In the genomic region with DNA sequence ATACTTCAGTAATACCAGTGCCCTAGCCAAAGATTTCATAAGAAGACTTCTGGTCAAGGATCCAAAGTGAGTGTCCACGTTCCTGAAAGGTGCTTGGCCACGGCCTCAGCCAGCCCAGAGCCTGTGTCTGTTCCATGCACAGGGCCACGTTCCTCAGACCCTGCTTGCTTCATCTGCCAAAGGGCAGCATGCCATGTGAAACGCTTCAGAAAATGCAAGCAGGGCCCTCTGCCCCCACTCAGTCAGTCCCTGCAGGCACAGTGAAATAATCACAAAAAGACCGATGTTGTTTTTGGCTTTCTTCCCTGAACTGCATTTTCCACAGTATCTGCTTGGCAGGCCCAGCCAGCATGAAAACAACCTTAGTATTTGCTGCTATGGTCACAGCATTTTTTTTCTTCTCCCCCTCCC, we compare ENCODE assay signal across 12 cellular contexts.
DNase-seq lines count a peak whose midpoint lies in the region; ATAC-seq, FAIRE-seq and TF ChIP-seq lines count a peak whose summit lies in the region.
"Had no signal": no experiment of that assay in that cellular context is flagged by ENCODE, and none has a peak within 500 bp of the region (broad histone marks: within the 10 kb centered on the region; RNA-seq: fewer than 3 reads in every experiment).

No MANE protein-coding gene starts in this region.

- intact Hi-C loops in activated T-helper 2 cell treated with anti-CD3 and anti-CD28 coated beads, Interferon-gamma antibody, Interleukin-2, Interleukin-4, amounts not matched to agents 10 μg/mL and 5 μg/mL and 100 μg/mL, durations not matched to agents 14 hours and 24 hours and 36 hours (cut with micrococcal nuclease), result no loop called here
- intact Hi-C loops in PC-3 (cut with micrococcal nuclease), result no loop called here

- H3K4me3 Mint-ChIP-seq in activated T-helper 2 cell treated with anti-CD3 and anti-CD28 coated beads, Interferon-gamma antibody, Interleukin-2, Interleukin-4, amounts not matched to agents 10 μg/mL and 5 μg/mL and 100 μg/mL, durations not matched to agents 14 hours and 24 hours and 36 hours (ENCODE audit: low read depth), result no peak overlapping the region

- no peak for FAIRE-seq in RCC 7860 (lab: Jason Lieb, UNC)

- no peaks in the 10 kb centered on the region for H3K9me2 ChIP-seq in PC-3 (replicated peaks; ENCODE audit: low read length)

- no peaks in the 10 kb centered on the region for H3F3A ChIP-seq in PC-3 (ENCODE audit: low read length, unreplicated experiment)

- peak; percentile 61 for DNase-seq in DMS153 (lab: John Stamatoyannopoulos, UW)
- DNase-seq in NCI-H774 (lab: John Stamatoyannopoulos, UW), result peak; percentile 23
- DNase-seq in fibroblast of mammary gland (ENCODE audit: low read depth), result peak; percentile 32
- DNase-seq in omental fat pad (ENCODE audit: low spot score), result no peak
- no peak for DNase-seq in activated T-helper 2 cell treated with anti-CD3 and anti-CD28 coated beads, Interferon-gamma antibody, Interleukin-2, Interleukin-4, amounts not matched to agents 10 μg/mL and 5 μg/mL and 100 μg/mL, durations not matched to agents 14 hours and 24 hours and 36 hours (ENCODE audit: low spot score)
- DNase-seq in PC-3, result no peak
- DNase-seq in RCC 7860 (ENCODE audit: low spot score), result no peak
- DNase-seq: activated T-cell treated with anti-CD3 and anti-CD28 coated beads, Interleukin-2, amount 50 U/mL, for 48 hours; NCI-H748 treated with DMSO at 0.1 percent for 48 hours; posterior cingulate gyrus; T-helper 9 cell had no signal

- peaks cover 54% of the 10 kb centered on the region for H3K27me3 ChIP-seq in PC-3 (ENCODE audit: low read length)

- H3K79me2 ChIP-seq in PC-3 (ENCODE audit: low read length), result no peaks in the 10 kb centered on the region

- no peaks in the 10 kb centered on the region for H3K27me3 Mint-ChIP-seq in activated T-helper 2 cell treated with anti-CD3 and anti-CD28 coated beads, Interferon-gamma antibody, Interleukin-2, Interleukin-4, amounts not matched to agents 10 μg/mL and 5 μg/mL and 100 μg/mL, durations not matched to agents 14 hours and 24 hours and 36 hours (ENCODE audit: low read depth)

- ATAC-seq in omental fat pad (ENCODE audit: low FRiP score), result peak; percentile 39
- no peak for ATAC-seq in HG03108 (IDR thresholded peaks at IDR 0.05; ENCODE audit: unreplicated experiment)
- ATAC-seq in PC-3, result no peak

- no peaks in the 10 kb centered on the region for H3K4me1 ChIP-seq in PC-3 (ENCODE audit: insufficient read depth, low read length)

- H3K9ac ChIP-seq in PC-3 (ENCODE audit: low read length), result no peak overlapping the region

- no peaks in the 10 kb centered on the region for H3K9me3 Mint-ChIP-seq in activated T-helper 2 cell treated with anti-CD3 and anti-CD28 coated beads, Interferon-gamma antibody, Interleukin-2, Interleukin-4, amounts not matched to agents 10 μg/mL and 5 μg/mL and 100 μg/mL, durations not matched to agents 14 hours and 24 hours and 36 hours

- H3K4me1 Mint-ChIP-seq in activated T-helper 2 cell treated with anti-CD3 and anti-CD28 coated beads, Interferon-gamma antibody, Interleukin-2, Interleukin-4, amounts not matched to agents 10 μg/mL and 5 μg/mL and 100 μg/mL, durations not matched to agents 14 hours and 24 hours and 36 hours (ENCODE audit: low read depth), result peaks cover 7% of the 10 kb centered on the region

- BruUV-seq in PC-3 (replicated peaks; lab: Mats Ljungman, UMichigan), result no TSS peak

- H3K4me2 ChIP-seq in PC-3 (ENCODE audit: low read length), result no peak overlapping the region

- H3K36me3 ChIP-seq in PC-3 (ENCODE audit: low read depth, low read length), result no peaks in the 10 kb centered on the region

- H3K9me3 ChIP-seq in PC-3 (ENCODE audit: low read length), result no peaks in the 10 kb centered on the region

- H3K27ac Mint-ChIP-seq in activated T-helper 2 cell treated with anti-CD3 and anti-CD28 coated beads, Interferon-gamma antibody, Interleukin-2, Interleukin-4, amounts not matched to agents 10 μg/mL and 5 μg/mL and 100 μg/mL, durations not matched to agents 14 hours and 24 hours and 36 hours, result no peak overlapping the region

- CTCF ChIA-PET in PC-3 (lab: Charles Lee), result no interaction called here

- POLR2A ChIA-PET in PC-3 (lab: Charles Lee; ENCODE audit: unreplicated experiment), result no interaction called here

- no peak overlapping the region for H3K27ac ChIP-seq in PC-3 (ENCODE audit: low read length)

- H2AFZ ChIP-seq in PC-3 (ENCODE audit: low read length), result no peak overlapping the region

- no peaks in the 10 kb centered on the region for H4K20me1 ChIP-seq in PC-3 (ENCODE audit: low read length)

- no peaks in the 10 kb centered on the region for H3K36me3 Mint-ChIP-seq in activated T-helper 2 cell treated with anti-CD3 and anti-CD28 coated beads, Interferon-gamma antibody, Interleukin-2, Interleukin-4, amounts not matched to agents 10 μg/mL and 5 μg/mL and 100 μg/mL, durations not matched to agents 14 hours and 24 hours and 36 hours (ENCODE audit: low read depth)

- H3K4me3 ChIP-seq in fibroblast of mammary gland (ENCODE audit: control insufficient read depth, low read depth, low read length) (no peak overlapping the region), PC-3 (ENCODE audit: low read length) (no peak overlapping the region)

- TF ChIP-seq CTCF in fibroblast of mammary gland (conservative IDR thresholded peaks at IDR 0.05; ENCODE audit: control insufficient read depth, insufficient read depth, low read depth, low read length) (no peak), omental fat pad (IDR thresholded peaks at IDR 0.05) (no peak), PC-3 (conservative IDR thresholded peaks at IDR 0.05; ENCODE audit: low read depth, low read length) (no peak)

Comparison
In these comparisons a context has a peak if more than half of its experiments do, and no peak if none do; other contexts are left out.
1. DNase-seq: peak in DMS153 (single experiment), NCI-H774 (single experiment) and fibroblast of mammary gland (single experiment); none in omental fat pad (single experiment), activated T-helper 2 cell treated with anti-CD3 and anti-CD28 coated beads, Interferon-gamma antibody, Interleukin-2, Interleukin-4, amounts not matched to agents 10 μg/mL and 5 μg/mL and 100 μg/mL, durations not matched to agents 14 hours and 24 hours and 36 hours (single experiment), PC-3 (single experiment) and RCC 7860 (single experiment).